ENCODE assay signal across 8 cellular contexts in the genomic region with DNA sequence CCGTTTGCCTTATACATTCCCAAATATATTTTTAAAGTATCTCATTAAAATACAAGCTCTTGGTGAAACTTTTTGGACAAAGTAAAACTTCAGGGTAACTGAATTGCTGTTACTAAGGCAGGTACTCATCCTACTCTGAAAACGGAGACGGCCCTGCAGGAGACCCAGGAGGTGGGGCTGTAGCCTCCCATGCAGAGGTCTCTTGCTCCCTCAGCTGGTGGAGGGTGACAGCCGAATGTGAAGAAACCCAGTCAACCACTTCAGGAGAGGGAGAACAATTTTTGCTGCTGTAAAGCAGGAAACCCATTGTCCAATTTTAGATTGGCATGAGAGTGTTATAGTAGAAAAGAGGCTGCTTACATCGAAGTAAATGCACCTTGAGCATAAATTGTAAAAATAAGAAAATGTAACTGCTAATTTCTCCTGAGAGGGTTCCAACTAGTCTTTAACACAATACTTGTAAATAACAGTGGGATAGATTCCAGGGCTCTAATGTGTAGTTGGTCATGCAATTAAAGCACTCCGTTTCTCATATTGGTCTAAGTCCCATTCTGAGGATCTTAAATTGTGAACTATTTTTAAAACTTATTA. TPM values are rescaled to one million over a fixed set of nuclear protein-coding genes. Genes with fewer than 3 reads are reported as not detected.
A peak's percentile ranks its signal among the peaks of the same experiment; 100 is the strongest.
DNase-seq lines count a peak whose midpoint lies in the region; ATAC-seq, FAIRE-seq and TF ChIP-seq lines count a peak whose summit lies in the region.
"Not testable (repeated sequence)": the region's sequence is repeated elsewhere in the genome, so short reads cannot be mapped to it uniquely, and the experiment has no call there.

No MANE protein-coding gene starts in this region.

- H3K9me3 ChIP-seq in A549; T-helper 17 cell (ENCODE audit: control insufficient read depth, low read length, poor library complexity, severe bottlenecking); cardiac muscle cell (ENCODE audit: low read depth): not testable (repeated sequence)

- DNase-seq in A549 (ENCODE audit: low read depth in 1 of 2, low spot score in 1 of 2) (peak in 1 of 2 experiments; percentile 60), NCI-H187 treated with DMSO at 0.1 percent for 48 hours (lab: John Stamatoyannopoulos, UW) (peak; percentile 3), T-helper 17 cell (peak in 2 of 3 donors; percentile 20 to 22), cardiac muscle cell (ENCODE audit: low read depth in 1 of 2, low spot score in 1 of 2) (peak; percentile 61 to 70), renal cortical epithelial cell (ENCODE audit: low read depth) (peak; percentile 31)
- DNase-seq in activated naive CD8-positive, alpha-beta T cell treated with anti-CD3 and anti-CD28 coated beads, Interleukin-2, amount 10 ng/mL, durations not matched to agents 7 days and 5 days = not testable (repeated sequence)

- H3K4me2 ChIP-seq in A549 = not testable (repeated sequence)

- 0% methylated on average over 5 of the region's 6 CpGs for WGBS in A549 (ENCODE audit: missing lambda C conversion rate)

- H3K4me3 Mint-ChIP-seq in T-helper 17 cell = not testable (repeated sequence)
- H3K4me3 Mint-ChIP-seq in activated naive CD8-positive, alpha-beta T cell treated with anti-CD3 and anti-CD28 coated beads, Interleukin-2, amount 10 ng/mL, durations not matched to agents 7 days and 5 days = peak overlapping the region; percentile 13

- not testable (repeated sequence) for H3K4me1 ChIP-seq in A549; cardiac muscle cell (ENCODE audit: low read depth)

- H3K4me3 ChIP-seq in A549, cardiac muscle cell: not testable (repeated sequence)

- TF ChIP-seq CTCF in A549 (IDR thresholded peaks at IDR 0.05) (peak; percentile 39), cardiac muscle cell (IDR thresholded peaks at IDR 0.05; ENCODE audit: low read depth, low read length) (peak; percentile 37)

- not testable (repeated sequence) for H3K27me3 ChIP-seq in cardiac muscle cell

- not testable (repeated sequence) for H3K9me3 Mint-ChIP-seq in activated naive CD8-positive, alpha-beta T cell treated with anti-CD3 and anti-CD28 coated beads, Interleukin-2, amount 10 ng/mL, durations not matched to agents 7 days and 5 days

- FAIRE-seq in A549 (lab: Jason Lieb, UNC) = not testable (repeated sequence)

- H3K4me1 Mint-ChIP-seq in T-helper 17 cell; activated naive CD8-positive, alpha-beta T cell treated with anti-CD3 and anti-CD28 coated beads, Interleukin-2, amount 10 ng/mL, durations not matched to agents 7 days and 5 days: not testable (repeated sequence)

- ATAC-seq in A549 (peak; percentile 98 to 99), GM18519 (IDR thresholded peaks at IDR 0.05; ENCODE audit: low FRiP score, unreplicated experiment) (peak; percentile 66), HG02970 (IDR thresholded peaks at IDR 0.05; ENCODE audit: low FRiP score, unreplicated experiment) (peak; percentile 71), T-helper 17 cell (peak; percentile 96)
- ATAC-seq in activated naive CD8-positive, alpha-beta T cell treated with anti-CD3 and anti-CD28 coated beads, Interleukin-2, amount 10 ng/mL, durations not matched to agents 7 days and 5 days (ENCODE audit: low read depth) = peak; percentile 95

- peak; percentile 61 to 64 for TF ChIP-seq RAD21 in A549 (conservative IDR thresholded peaks at IDR 0.05 in 1 of 2, IDR thresholded peaks at IDR 0.05 in 1 of 2)

- H3K27ac ChIP-seq in A549, cardiac muscle cell: not testable (repeated sequence)

- CTCF ChIA-PET in A549 (lab: Yijun Ruan, JAX) = not testable (repeated sequence)

- TF ChIP-seq EP300 in A549 (IDR thresholded peaks at IDR 0.05) = not testable (repeated sequence)

- TF ChIP-seq POLR2A in A549 (IDR thresholded peaks at IDR 0.05; ENCODE audit: low read length) = not testable (repeated sequence)

- H3K27me3 Mint-ChIP-seq in T-helper 17 cell = peaks cover 23% of the 10 kb centered on the region
- peaks cover 44% of the 10 kb centered on the region for H3K27me3 Mint-ChIP-seq in activated naive CD8-positive, alpha-beta T cell treated with anti-CD3 and anti-CD28 coated beads, Interleukin-2, amount 10 ng/mL, durations not matched to agents 7 days and 5 days

- not testable (repeated sequence) for H3K27ac Mint-ChIP-seq in T-helper 17 cell; activated naive CD8-positive, alpha-beta T cell treated with anti-CD3 and anti-CD28 coated beads, Interleukin-2, amount 10 ng/mL, durations not matched to agents 7 days and 5 days

- H3K36me3 Mint-ChIP-seq in T-helper 17 cell (ENCODE audit: low read depth); activated naive CD8-positive, alpha-beta T cell treated with anti-CD3 and anti-CD28 coated beads, Interleukin-2, amount 10 ng/mL, durations not matched to agents 7 days and 5 days: not testable (repeated sequence)

- POLR2A ChIA-PET in A549 (lab: Yijun Ruan, JAX); activated naive CD8-positive, alpha-beta T cell treated with anti-CD3 and anti-CD28 coated beads, Interleukin-2, amount 10 ng/mL, durations not matched to agents 7 days and 5 days (lab: Charles Lee): not testable (repeated sequence)

- not testable (repeated sequence) for H3K36me3 ChIP-seq in cardiac muscle cell

TF ChIP-seq in A549, 52 proteins besides CTCF, POLR2A, EP300 and RAD21:
- TF ChIP-seq SMC3 (IDR thresholded peaks at IDR 0.05) = peak; percentile 31; the same call in 1 of the 3 replicates

RNA-seq across cellular contexts. Expression of a gene that starts 8.1 kb away (rescaled TPM):
- 20.9 and 27.2 TPM in 2 replicates for polyA plus RNA-seq in A549 (2011; rRNA removed)
- polyA plus RNA-seq in A549 (2012; cell fraction: cytosol; rRNA removed) = 3.5 and 3.6 TPM in 2 replicates
- 4.8 and 6.8 TPM in 2 replicates for polyA plus RNA-seq in A549 (2012; cell fraction: nucleus; rRNA removed)
- 8.6 to 10.0 TPM (median 8.7 TPM) in 3 replicates for polyA plus RNA-seq in A549 (2017; fragmentation: RNase III; extraction: RNeasy Plus Mini Kit Qiagen cat#74134 plus additional on column Dnase treatment)
- 13.8 and 14.5 TPM in 2 replicates for polyA minus RNA-seq in A549 (2011; rRNA and poly(A)+ RNA removed)
- total RNA-seq in T-helper 17 cell = 10 to 100 TPM; 37.8 to 38.7 TPM
- 10 to 100 TPM; 36.4 to 37.5 TPM for total RNA-seq in activated naive CD8-positive, alpha-beta T cell treated with anti-CD3 and anti-CD28 coated beads, Interleukin-2, amount 10 ng/mL, durations not matched to agents 7 days and 5 days
- 14.4 and 24.5 TPM in 2 replicates for total RNA-seq in cardiac muscle cell
- polyA plus RNA-seq in cardiac muscle cell = 18.0 and 18.4 TPM in 2 replicates
- 19.6 and 33.6 TPM in 2 replicates for total RNA-seq in renal cortical epithelial cell
